Comparison of ENCODE assay signal across 8 cellular contexts in genomic region chr11:13339196-13340153, GRCh38.
DNase-seq lines count a peak whose midpoint lies in the region; ATAC-seq and TF ChIP-seq lines count a peak whose summit lies in the region.

No MANE protein-coding gene starts in this region.

- H3K27me3 ChIP-seq in lung (ENCODE audit: control insufficient read depth, insufficient read depth) = no peaks in the 10 kb centered on the region

- H3K4me3 ChIP-seq in astrocyte of the spinal cord (ENCODE audit: low read depth, low read length) = no peak overlapping the region
- no peak overlapping the region for H3K4me3 ChIP-seq in lung

- H3K36me3 ChIP-seq in lung (ENCODE audit: control insufficient read depth in 2 of 2, insufficient read depth in 2 of 2, low read length in 2 of 2) = peaks cover 0 to 2% of the 10 kb centered on the region in 2 donors

- DNase-seq in DMS53 (lab: John Stamatoyannopoulos, UW) = peak; percentile 82
- DNase-seq in Kasumi-1 (lab: John Stamatoyannopoulos, UW) = peak; percentile 74 to 75
- DNase-seq in astrocyte of the spinal cord (ENCODE audit: low read depth, low spot score) = peak; percentile 88
- DNase-seq in lung (ENCODE audit: low spot score) = peak; percentile 36
- no peak for DNase-seq in NK-92 (lab: John Stamatoyannopoulos, UW; ENCODE audit: unreplicated experiment)
- no peak for DNase-seq in NAMALWA (ENCODE audit: low spot score)
- no peak for DNase-seq in NCI-H2227 (lab: John Stamatoyannopoulos, UW; ENCODE audit: unreplicated experiment)
- DNase-seq in medulla oblongata (ENCODE audit: extremely low spot score) = no peak

- TF ChIP-seq CTCF in astrocyte of the spinal cord (IDR thresholded peaks at IDR 0.05; ENCODE audit: low read depth, low read length) (no peak), lung (IDR thresholded peaks at IDR 0.05; ENCODE audit: control extremely low read depth, extremely low read depth) (no peak)

- 49 to 64% methylated on average over 11 of the region's 11 CpGs for WGBS in lung, 2 donors

- peak overlapping the region in 1 of 2 donors; percentile 53 for H3K27ac ChIP-seq in lung (ENCODE audit: low read depth in 1 of 2, low read length in 1 of 2)

- peaks cover 14 to 18% of the 10 kb centered on the region in 2 donors for H3K4me1 ChIP-seq in lung (ENCODE audit: control insufficient read depth in 2 of 2, insufficient read depth in 2 of 2, low read length in 2 of 2)

- ATAC-seq in lung (ENCODE audit: insufficient read depth, low FRiP score) = peak; percentile 42

- H3K9me3 ChIP-seq in lung (ENCODE audit: control insufficient read depth in 2 of 2, insufficient read depth in 1 of 2, low read length in 1 of 2) = no peaks in the 10 kb centered on the region

- in situ Hi-C loops in astrocyte of the spinal cord (cut with HindIII; ENCODE audit: low sequenced_read_pairs) = no loop called here

Comparison
In these comparisons a context has a peak if more than half of its experiments do, and no peak if none do; other contexts are left out.
1. DNase-seq: peak in DMS53 (single experiment), Kasumi-1 (2 of 2), astrocyte of the spinal cord (single experiment) and lung (single experiment); none in NK-92 (single experiment), NAMALWA (single experiment), NCI-H2227 (single experiment) and medulla oblongata (single experiment).